ENCODE assay signal across 1 cellular context in genomic region chr9:19230356-19231125, GRCh38.
TF ChIP-seq lines count a peak whose summit lies in the region.

Gene DENND4C, plus strand, starts transcription at chr9:19230693. Its CDS starts 45,482 bp downstream, at chr9:19276175.

TF ChIP-seq in H1, 55 proteins besides CTCF, POLR2A, EP300 and RAD21 (continued from another document):
- no peak for TF ChIP-seq TCF12 (IDR thresholded peaks at IDR 0.05; ENCODE audit: low read depth, low read length)
- TF ChIP-seq TAF7 (optimal IDR thresholded peaks at IDR 0.05; ENCODE audit: borderline replicate concordance, low read depth, low read length), result no peak
- no peak for TF ChIP-seq ATF2 (IDR thresholded peaks at IDR 0.05; ENCODE audit: low read length)
- no peak for TF ChIP-seq POU5F1 (IDR thresholded peaks at IDR 0.05; ENCODE audit: low read depth, low read length)
- no peak for TF ChIP-seq CBX8 (IDR thresholded peaks at IDR 0.05; ENCODE audit: borderline replicate concordance, low read depth, low read length)
- no peak for TF ChIP-seq SIRT6 (IDR thresholded peaks at IDR 0.05; ENCODE audit: low read length)
- TF ChIP-seq ATF3 (IDR thresholded peaks at IDR 0.05; ENCODE audit: insufficient read depth, low read depth, low read length), result no peak
- no peak; the same call in 1 of the 2 replicates for TF ChIP-seq MAX (IDR thresholded peaks at IDR 0.05)
- no peak for TF ChIP-seq SP1 (IDR thresholded peaks at IDR 0.05; ENCODE audit: low read depth, low read length)
- TF ChIP-seq TBP (IDR thresholded peaks at IDR 0.05; ENCODE audit: low read depth, low read length), result peak; percentile 16
- no peak for TF ChIP-seq JUND (IDR thresholded peaks at IDR 0.05; ENCODE audit: low read length)
- TF ChIP-seq CBX5 (IDR thresholded peaks at IDR 0.05; ENCODE audit: low read depth, low read length), result no peak
- TF ChIP-seq RFX5 (IDR thresholded peaks at IDR 0.05; ENCODE audit: borderline replicate concordance, low read depth, low read length), result no peak
- TF ChIP-seq SIX5 (IDR thresholded peaks at IDR 0.05; ENCODE audit: low read depth, low read length), result no peak
- no peak for TF ChIP-seq RNF2 (IDR thresholded peaks at IDR 0.05; ENCODE audit: borderline replicate concordance, low read depth, low read length, missing control alignments, poor library complexity, severe bottlenecking)
- no peak for TF ChIP-seq E2F6 (IDR thresholded peaks at IDR 0.05)
- no peak for TF ChIP-seq JUN (IDR thresholded peaks at IDR 0.05; ENCODE audit: low read depth, low read length)
- TF ChIP-seq CREB1 (IDR thresholded peaks at IDR 0.05), result peak; percentile 52; the same call in 1 of the 2 replicates
- no peak for TF ChIP-seq SP2 (IDR thresholded peaks at IDR 0.05; ENCODE audit: low read length)
- no peak for TF ChIP-seq GABPA (IDR thresholded peaks at IDR 0.05; ENCODE audit: borderline replicate concordance, insufficient read depth, low read length)
- TF ChIP-seq BRCA1 (IDR thresholded peaks at IDR 0.05; ENCODE audit: low read depth, low read length), result no peak
- no peak for TF ChIP-seq GTF2F1 (IDR thresholded peaks at IDR 0.05; ENCODE audit: borderline replicate concordance, low read depth, low read length)
- TF ChIP-seq CEBPB (IDR thresholded peaks at IDR 0.05; ENCODE audit: low read depth, low read length), result no peak
- TF ChIP-seq PHF8 (conservative IDR thresholded peaks at IDR 0.05; ENCODE audit: low read depth, low read length), result peak; percentile 77
- TF ChIP-seq CHD7 (IDR thresholded peaks at IDR 0.05; ENCODE audit: insufficient replicate concordance, low read length), result no peak
- TF ChIP-seq CTBP2 (IDR thresholded peaks at IDR 0.05; ENCODE audit: borderline replicate concordance, insufficient read depth, insufficient read length, low read length), result no peak
- TF ChIP-seq SUZ12 (IDR thresholded peaks at IDR 0.05; ENCODE audit: low read length), result no peak
- peak; percentile 86 for TF ChIP-seq ASH2L (IDR thresholded peaks at IDR 0.05; ENCODE audit: low read length)
- TF ChIP-seq BACH1 (IDR thresholded peaks at IDR 0.05; ENCODE audit: low read length), result no peak
- no peak for TF ChIP-seq ZNF274 (IDR thresholded peaks at IDR 0.05; ENCODE audit: borderline replicate concordance, extremely low read depth, low read length)
- TF ChIP-seq SP4 (IDR thresholded peaks at IDR 0.05; ENCODE audit: low read length), result no peak
- no peak for TF ChIP-seq HDAC6 (IDR thresholded peaks at IDR 0.05; ENCODE audit: low read depth, low read length)
- TF ChIP-seq SAP30 (IDR thresholded peaks at IDR 0.05; ENCODE audit: insufficient read depth, insufficient replicate concordance, low read length), result no peak
- no peak for TF ChIP-seq RXRA (IDR thresholded peaks at IDR 0.05; ENCODE audit: insufficient read depth, low read depth, low read length)
- no peak for TF ChIP-seq MAFK (IDR thresholded peaks at IDR 0.05; ENCODE audit: low read depth, low read length)
- TF ChIP-seq KDM5A (IDR thresholded peaks at IDR 0.05; ENCODE audit: low read length), result no peak
- no peak for TF ChIP-seq CHD2 (IDR thresholded peaks at IDR 0.05; ENCODE audit: low read length)
- no peak for TF ChIP-seq USF2 (IDR thresholded peaks at IDR 0.05; ENCODE audit: low read length)
- TF ChIP-seq HDAC2 (IDR thresholded peaks at IDR 0.05; ENCODE audit: borderline replicate concordance in 1 of 2, low read depth in 2 of 2, low read length in 2 of 2), result no peak
- TF ChIP-seq NRF1 (IDR thresholded peaks at IDR 0.05; ENCODE audit: low read depth, low read length), result peak; percentile 43
- no peak for TF ChIP-seq SRF (IDR thresholded peaks at IDR 0.05; ENCODE audit: low read depth, low read length)
- TF ChIP-seq SIN3A (conservative IDR thresholded peaks at IDR 0.05 in 1 of 2, IDR thresholded peaks at IDR 0.05 in 1 of 2; ENCODE audit: low read depth in 1 of 2, low read length in 2 of 2), result no peak; a peak in 1 of 4 replicates
- TF ChIP-seq KDM1A (IDR thresholded peaks at IDR 0.05; ENCODE audit: borderline replicate concordance, low read length), result no peak
- TF ChIP-seq CHD1 (IDR thresholded peaks at IDR 0.05; ENCODE audit: low read depth, low read length), result no peak
- TF ChIP-seq NANOG (IDR thresholded peaks at IDR 0.05; ENCODE audit: insufficient read depth, low read depth, low read length, poor library complexity, severe bottlenecking), result no peak
- no peak for TF ChIP-seq FOSL1 (IDR thresholded peaks at IDR 0.05; ENCODE audit: insufficient read depth, low read depth, low read length)
- peak; percentile 87 for TF ChIP-seq YY1 (IDR thresholded peaks at IDR 0.05; ENCODE audit: low read depth, low read length)
- no peak for TF ChIP-seq BCL11A (IDR thresholded peaks at IDR 0.05; ENCODE audit: low read depth in 2 of 2, low read length in 2 of 2)
- TF ChIP-seq EGR1 (IDR thresholded peaks at IDR 0.05; ENCODE audit: borderline replicate concordance, low read depth, low read length), result peak; percentile 88
- no peak for TF ChIP-seq EZH2 (IDR thresholded peaks at IDR 0.05; ENCODE audit: low read depth, low read length, severe bottlenecking)
- peak; percentile 81; the same call in 1 of the 2 replicates for TF ChIP-seq TAF1 (IDR thresholded peaks at IDR 0.05; ENCODE audit: low read depth, low read length)
- TF ChIP-seq KDM4A (IDR thresholded peaks at IDR 0.05; ENCODE audit: low read depth, low read length, severe bottlenecking), result peak; percentile 73
- TF ChIP-seq RBBP5 (IDR thresholded peaks at IDR 0.05; ENCODE audit: borderline replicate concordance, low read depth, low read length), result peak; percentile 98
